19 cellular contexts compared by ENCODE assay signal in the genomic region with DNA sequence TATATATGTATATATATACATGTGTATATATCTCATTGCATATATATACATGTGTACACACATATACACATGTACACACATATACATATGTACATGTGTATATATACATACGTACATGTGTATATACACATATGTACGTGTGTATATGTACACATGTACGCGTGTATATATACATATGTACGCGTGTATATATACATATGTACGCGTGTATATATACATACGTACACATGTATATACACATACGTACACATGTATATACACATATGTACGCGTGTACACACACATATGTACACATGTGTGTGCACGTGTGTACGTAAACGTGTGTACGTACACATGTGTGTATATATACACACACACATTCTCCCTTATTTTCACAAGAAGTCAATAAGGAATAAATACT.
"Had no signal": no experiment of that assay in that cellular context is flagged by ENCODE, and none has a peak within 500 bp of the region (broad histone marks: within the 10 kb centered on the region; RNA-seq: fewer than 3 reads in every experiment).

No MANE protein-coding gene starts in this region.

- DNase-seq: Karpas-422, KG1, MG63, NCI-H1105, NCI-H1417, NCI-H1436 treated with DMSO at 0.1 percent for 48 hours, NCI-H1694 treated with DMSO at 0.1 percent for 48 hours, NCI-H2029, NCI-H2081 treated with DMSO at 0.1 percent for 48 hours, NCI-H226, NCI-H446, NCI-H510A treated with DMSO at 0.1 percent for 48 hours, NCI-H526, NCI-H774, Right ventricle myocardium superior, RPMI8226 had no signal

- FAIRE-seq: RCC 7860 had no signal

- H3K36me3 ChIP-seq: MG63, SJSA1 had no signal

- H3K27me3 ChIP-seq: MG63, SJSA1 had no signal

- H3K27ac ChIP-seq: SJSA1, SK-N-MC had no signal

- H3K9me3 ChIP-seq: MG63, SJSA1 had no signal

- H3K4me3 ChIP-seq: MG63, SJSA1, SK-N-MC had no signal
